Comparison of ENCODE assay signal across 29 cellular contexts in genomic region chr7:156065400-156065799, GRCh38.
"Had no signal": no experiment of that assay in that cellular context is flagged by ENCODE, and none has a peak within 500 bp of the region (broad histone marks: within the 10 kb centered on the region; RNA-seq: fewer than 3 reads in every experiment).

No MANE protein-coding gene starts in this region.

- H3K4me1 ChIP-seq: breast epithelium, esophagus muscularis mucosa, foreskin keratinocyte, heart left ventricle, left ventricle myocardium inferior, uterus had no signal

- H3K36me3 Mint-ChIP-seq: activated naive CD4-positive, alpha-beta T cell treated with anti-CD3 and anti-CD28 coated beads, Interleukin-2, amount 50 U/mL, for 24 hours; stimulated activated memory B cell treated with anti-CD40 and anti-IgM and Interleukin-4, amounts not matched to agents 10 μg/mL and 1 μg/mL and 100 μg/mL, for 72 hours; type B pancreatic cell had no signal

- H3K27ac Mint-ChIP-seq: activated B cell treated with CpG ODN at 0.5 μM for 24 hours; activated CD8-positive, alpha-beta memory T cell treated with anti-CD3 and anti-CD28 coated beads, Interleukin-2, amount 10 ng/mL, durations not matched to agents 7 days and 5 days; activated CD8-positive, alpha-beta T cell treated with anti-CD3 and anti-CD28 coated beads, Interleukin-2, amount 10 ng/mL, durations not matched to agents 7 days and 5 days; activated naive CD4-positive, alpha-beta T cell treated with anti-CD3 and anti-CD28 coated beads, Interleukin-2, amount 50 U/mL, for 24 hours; activated naive CD8-positive, alpha-beta T cell treated with anti-CD3 and anti-CD28 coated beads, Interleukin-2, amount 50 U/mL, for 24 hours; activated T-helper 2 cell treated with anti-CD3 and anti-CD28 coated beads, Interferon-gamma antibody, Interleukin-2, Interleukin-4, amounts not matched to agents 10 μg/mL and 5 μg/mL and 100 μg/mL, durations not matched to agents 14 hours and 24 hours and 36 hours; dendritic cell treated with granulocyte-macrophage colony-stimulating factor and Interleukin-4, amounts not matched to agents 40 ng/mL and 50 ng/mL, for 4 days; endodermal cell; naive thymus-derived CD4-positive, alpha-beta T cell; stimulated activated memory B cell treated with anti-CD40 and anti-IgM and Interleukin-4, amounts not matched to agents 10 μg/mL and 1 μg/mL and 100 μg/mL, for 72 hours; stimulated activated naive CD8-positive, alpha-beta T cell treated with anti-CD3 and anti-CD28 coated beads, Interleukin-15, amount 100 ng/mL, for 72 hours; type B pancreatic cell had no signal

- H3K27me3 Mint-ChIP-seq: activated B cell treated with CpG ODN at 0.5 μM for 24 hours; activated CD8-positive, alpha-beta memory T cell treated with anti-CD3 and anti-CD28 coated beads, Interleukin-2, amount 10 ng/mL, durations not matched to agents 7 days and 5 days; activated naive CD8-positive, alpha-beta T cell treated with anti-CD3 and anti-CD28 coated beads, Interleukin-2, amount 50 U/mL, for 24 hours; central memory CD8-positive, alpha-beta T cell; dendritic cell treated with granulocyte-macrophage colony-stimulating factor and Interleukin-4, amounts not matched to agents 40 ng/mL and 50 ng/mL, for 4 days had no signal

- DNase-seq: activated B cell treated with CpG ODN at 0.5 μM for 24 hours; activated CD8-positive, alpha-beta memory T cell treated with anti-CD3 and anti-CD28 coated beads, Interleukin-2, amount 10 ng/mL, durations not matched to agents 7 days and 5 days; activated CD8-positive, alpha-beta T cell treated with anti-CD3 and anti-CD28 coated beads, Interleukin-2, amount 10 ng/mL, durations not matched to agents 7 days and 5 days; activated naive CD8-positive, alpha-beta T cell treated with anti-CD3 and anti-CD28 coated beads, Interleukin-2, amount 50 U/mL, for 24 hours; activated T-cell treated with anti-CD3 and anti-CD28 coated beads, Interleukin-2, amount 50 U/mL, for 48 hours; amygdala; endodermal cell; heart left ventricle; left ventricle myocardium inferior; naive thymus-derived CD4-positive, alpha-beta T cell; ovary; small intestine; stimulated activated CD4-positive, alpha-beta T cell treated with anti-CD3 and anti-CD28 coated beads, Interleukin-1b, Interleukin-23, amount 100 ng/mL, for 48 hours; stimulated activated CD4-positive, alpha-beta T cell treated with anti-CD3 and anti-CD28 coated beads, Interleukin-4, amount 100 ng/mL, for 4 hours; stimulated activated CD8-positive, alpha-beta memory T cell treated with anti-CD3 and anti-CD28 coated beads, Interleukin-4, amount 100 ng/mL, for 48 hours; stimulated activated naive CD8-positive, alpha-beta T cell treated with anti-CD3 and anti-CD28 coated beads, Interleukin-15, amount 100 ng/mL, for 72 hours; substantia nigra; uterus had no signal

- H3K36me3 ChIP-seq: breast epithelium, esophagus muscularis mucosa, heart left ventricle, left ventricle myocardium inferior, ovary, uterus had no signal

- H3K27me3 ChIP-seq: esophagus muscularis mucosa, foreskin keratinocyte, ovary, uterus had no signal

- H3K4me3 Mint-ChIP-seq: activated B cell treated with CpG ODN at 0.5 μM for 24 hours; activated CD8-positive, alpha-beta memory T cell treated with anti-CD3 and anti-CD28 coated beads, Interleukin-2, amount 10 ng/mL, durations not matched to agents 7 days and 5 days; activated CD8-positive, alpha-beta T cell treated with anti-CD3 and anti-CD28 coated beads, Interleukin-2, amount 10 ng/mL, durations not matched to agents 7 days and 5 days; activated naive CD4-positive, alpha-beta T cell treated with anti-CD3 and anti-CD28 coated beads, Interleukin-2, amount 50 U/mL, for 24 hours; activated naive CD8-positive, alpha-beta T cell treated with anti-CD3 and anti-CD28 coated beads, Interleukin-2, amount 50 U/mL, for 24 hours; central memory CD8-positive, alpha-beta T cell; dendritic cell treated with granulocyte-macrophage colony-stimulating factor and Interleukin-4, amounts not matched to agents 40 ng/mL and 50 ng/mL, for 4 days; endodermal cell; naive thymus-derived CD4-positive, alpha-beta T cell; stimulated activated memory B cell treated with anti-CD40 and anti-IgM and Interleukin-4, amounts not matched to agents 10 μg/mL and 1 μg/mL and 100 μg/mL, for 72 hours; stimulated activated naive CD8-positive, alpha-beta T cell treated with anti-CD3 and anti-CD28 coated beads, Interleukin-15, amount 100 ng/mL, for 72 hours; type B pancreatic cell had no signal

- H3K9me3 ChIP-seq: esophagus muscularis mucosa, heart left ventricle, left ventricle myocardium inferior, ovary, uterus had no signal

- FAIRE-seq: islet of Langerhans, small intestine had no signal

- H3K27ac ChIP-seq: breast epithelium, esophagus muscularis mucosa, foreskin keratinocyte, heart left ventricle, left ventricle myocardium inferior, ovary, uterus had no signal

- H3K4me3 ChIP-seq: breast epithelium, esophagus muscularis mucosa, heart left ventricle, left ventricle myocardium inferior, ovary, uterus had no signal

- ATAC-seq: activated CD8-positive, alpha-beta memory T cell treated with anti-CD3 and anti-CD28 coated beads, Interleukin-2, amount 10 ng/mL, durations not matched to agents 7 days and 5 days; activated CD8-positive, alpha-beta T cell treated with anti-CD3 and anti-CD28 coated beads, Interleukin-2, amount 10 ng/mL, durations not matched to agents 7 days and 5 days; activated naive CD8-positive, alpha-beta T cell treated with anti-CD3 and anti-CD28 coated beads, Interleukin-2, amount 50 U/mL, for 24 hours; heart left ventricle; naive thymus-derived CD4-positive, alpha-beta T cell; sciatic nerve; stimulated activated memory B cell treated with anti-CD40 and anti-IgM and Interleukin-4, amounts not matched to agents 10 μg/mL and 1 μg/mL and 100 μg/mL, for 72 hours; stimulated activated naive CD8-positive, alpha-beta T cell treated with anti-CD3 and anti-CD28 coated beads, Interleukin-15, amount 100 ng/mL, for 72 hours had no signal

- H3K9me3 Mint-ChIP-seq: activated B cell treated with CpG ODN at 0.5 μM for 24 hours had no signal

- H3K4me1 Mint-ChIP-seq: activated B cell treated with CpG ODN at 0.5 μM for 24 hours; activated CD8-positive, alpha-beta memory T cell treated with anti-CD3 and anti-CD28 coated beads, Interleukin-2, amount 10 ng/mL, durations not matched to agents 7 days and 5 days; activated naive CD4-positive, alpha-beta T cell treated with anti-CD3 and anti-CD28 coated beads, Interleukin-2, amount 50 U/mL, for 24 hours; activated naive CD8-positive, alpha-beta T cell treated with anti-CD3 and anti-CD28 coated beads, Interleukin-2, amount 50 U/mL, for 24 hours; central memory CD8-positive, alpha-beta T cell; endodermal cell; stimulated activated memory B cell treated with anti-CD40 and anti-IgM and Interleukin-4, amounts not matched to agents 10 μg/mL and 1 μg/mL and 100 μg/mL, for 72 hours had no signal
